Comparison of ENCODE assay signal across 1 cellular context in genomic region chr11:10564692-10565318, GRCh38.
TF ChIP-seq lines count a peak whose summit lies in the region.

No MANE protein-coding gene starts in this region.

TF ChIP-seq in GM23338, 12 proteins besides CTCF, POLR2A, EP300 and RAD21 (continued from another document):
- TF ChIP-seq, protein P1, sequence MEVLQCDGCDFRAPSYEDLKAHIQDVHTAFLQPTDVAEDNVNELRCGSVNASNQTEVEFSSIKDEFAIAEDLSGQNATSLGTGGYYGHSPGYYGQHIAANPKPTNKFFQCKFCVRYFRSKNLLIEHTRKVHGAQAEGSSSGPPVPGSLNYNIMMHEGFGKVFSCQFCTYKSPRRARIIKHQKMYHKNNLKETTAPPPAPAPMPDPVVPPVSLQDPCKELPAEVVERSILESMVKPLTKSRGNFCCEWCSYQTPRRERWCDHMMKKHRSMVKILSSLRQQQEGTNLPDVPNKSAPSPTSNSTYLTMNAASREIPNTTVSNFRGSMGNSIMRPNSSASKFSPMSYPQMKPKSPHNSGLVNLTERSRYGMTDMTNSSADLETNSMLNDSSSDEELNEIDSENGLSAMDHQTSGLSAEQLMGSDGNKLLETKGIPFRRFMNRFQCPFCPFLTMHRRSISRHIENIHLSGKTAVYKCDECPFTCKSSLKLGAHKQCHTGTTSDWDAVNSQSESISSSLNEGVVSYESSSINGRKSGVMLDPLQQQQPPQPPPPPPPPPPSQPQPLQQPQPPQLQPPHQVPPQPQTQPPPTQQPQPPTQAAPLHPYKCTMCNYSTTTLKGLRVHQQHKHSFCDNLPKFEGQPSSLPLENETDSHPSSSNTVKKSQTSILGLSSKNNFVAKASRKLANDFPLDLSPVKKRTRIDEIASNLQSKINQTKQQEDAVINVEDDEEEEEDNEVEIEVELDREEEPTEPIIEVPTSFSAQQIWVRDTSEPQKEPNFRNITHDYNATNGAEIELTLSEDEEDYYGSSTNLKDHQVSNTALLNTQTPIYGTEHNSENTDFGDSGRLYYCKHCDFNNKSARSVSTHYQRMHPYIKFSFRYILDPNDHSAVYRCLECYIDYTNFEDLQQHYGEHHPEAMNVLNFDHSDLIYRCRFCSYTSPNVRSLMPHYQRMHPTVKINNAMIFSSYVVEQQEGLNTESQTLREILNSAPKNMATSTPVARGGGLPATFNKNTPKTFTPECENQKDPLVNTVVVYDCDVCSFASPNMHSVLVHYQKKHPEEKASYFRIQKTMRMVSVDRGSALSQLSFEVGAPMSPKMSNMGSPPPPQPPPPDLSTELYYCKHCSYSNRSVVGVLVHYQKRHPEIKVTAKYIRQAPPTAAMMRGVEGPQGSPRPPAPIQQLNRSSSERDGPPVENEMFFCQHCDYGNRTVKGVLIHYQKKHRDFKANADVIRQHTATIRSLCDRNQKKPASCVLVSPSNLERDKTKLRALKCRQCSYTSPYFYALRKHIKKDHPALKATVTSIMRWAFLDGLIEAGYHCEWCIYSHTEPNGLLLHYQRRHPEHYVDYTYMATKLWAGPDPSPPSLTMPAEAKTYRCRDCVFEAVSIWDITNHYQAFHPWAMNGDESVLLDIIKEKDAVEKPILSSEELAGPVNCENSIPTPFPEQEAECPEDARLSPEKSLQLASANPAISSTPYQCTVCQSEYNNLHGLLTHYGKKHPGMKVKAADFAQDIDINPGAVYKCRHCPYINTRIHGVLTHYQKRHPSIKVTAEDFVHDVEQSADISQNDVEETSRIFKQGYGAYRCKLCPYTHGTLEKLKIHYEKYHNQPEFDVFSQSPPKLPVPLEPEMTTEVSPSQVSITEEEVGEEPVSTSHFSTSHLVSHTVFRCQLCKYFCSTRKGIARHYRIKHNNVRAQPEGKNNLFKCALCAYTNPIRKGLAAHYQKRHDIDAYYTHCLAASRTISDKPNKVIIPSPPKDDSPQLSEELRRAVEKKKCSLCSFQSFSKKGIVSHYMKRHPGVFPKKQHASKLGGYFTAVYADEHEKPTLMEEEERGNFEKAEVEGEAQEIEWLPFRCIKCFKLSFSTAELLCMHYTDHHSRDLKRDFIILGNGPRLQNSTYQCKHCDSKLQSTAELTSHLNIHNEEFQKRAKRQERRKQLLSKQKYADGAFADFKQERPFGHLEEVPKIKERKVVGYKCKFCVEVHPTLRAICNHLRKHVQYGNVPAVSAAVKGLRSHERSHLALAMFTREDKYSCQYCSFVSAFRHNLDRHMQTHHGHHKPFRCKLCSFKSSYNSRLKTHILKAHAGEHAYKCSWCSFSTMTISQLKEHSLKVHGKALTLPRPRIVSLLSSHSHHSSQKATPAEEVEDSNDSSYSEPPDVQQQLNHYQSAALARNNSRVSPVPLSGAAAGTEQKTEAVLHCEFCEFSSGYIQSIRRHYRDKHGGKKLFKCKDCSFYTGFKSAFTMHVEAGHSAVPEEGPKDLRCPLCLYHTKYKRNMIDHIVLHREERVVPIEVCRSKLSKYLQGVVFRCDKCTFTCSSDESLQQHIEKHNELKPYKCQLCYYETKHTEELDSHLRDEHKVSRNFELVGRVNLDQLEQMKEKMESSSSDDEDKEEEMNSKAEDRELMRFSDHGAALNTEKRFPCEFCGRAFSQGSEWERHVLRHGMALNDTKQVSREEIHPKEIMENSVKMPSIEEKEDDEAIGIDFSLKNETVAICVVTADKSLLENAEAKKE (CRISPR knock-in tag; IDR thresholded peaks at IDR 0.05) = no peak
- TF ChIP-seq, protein P2, sequence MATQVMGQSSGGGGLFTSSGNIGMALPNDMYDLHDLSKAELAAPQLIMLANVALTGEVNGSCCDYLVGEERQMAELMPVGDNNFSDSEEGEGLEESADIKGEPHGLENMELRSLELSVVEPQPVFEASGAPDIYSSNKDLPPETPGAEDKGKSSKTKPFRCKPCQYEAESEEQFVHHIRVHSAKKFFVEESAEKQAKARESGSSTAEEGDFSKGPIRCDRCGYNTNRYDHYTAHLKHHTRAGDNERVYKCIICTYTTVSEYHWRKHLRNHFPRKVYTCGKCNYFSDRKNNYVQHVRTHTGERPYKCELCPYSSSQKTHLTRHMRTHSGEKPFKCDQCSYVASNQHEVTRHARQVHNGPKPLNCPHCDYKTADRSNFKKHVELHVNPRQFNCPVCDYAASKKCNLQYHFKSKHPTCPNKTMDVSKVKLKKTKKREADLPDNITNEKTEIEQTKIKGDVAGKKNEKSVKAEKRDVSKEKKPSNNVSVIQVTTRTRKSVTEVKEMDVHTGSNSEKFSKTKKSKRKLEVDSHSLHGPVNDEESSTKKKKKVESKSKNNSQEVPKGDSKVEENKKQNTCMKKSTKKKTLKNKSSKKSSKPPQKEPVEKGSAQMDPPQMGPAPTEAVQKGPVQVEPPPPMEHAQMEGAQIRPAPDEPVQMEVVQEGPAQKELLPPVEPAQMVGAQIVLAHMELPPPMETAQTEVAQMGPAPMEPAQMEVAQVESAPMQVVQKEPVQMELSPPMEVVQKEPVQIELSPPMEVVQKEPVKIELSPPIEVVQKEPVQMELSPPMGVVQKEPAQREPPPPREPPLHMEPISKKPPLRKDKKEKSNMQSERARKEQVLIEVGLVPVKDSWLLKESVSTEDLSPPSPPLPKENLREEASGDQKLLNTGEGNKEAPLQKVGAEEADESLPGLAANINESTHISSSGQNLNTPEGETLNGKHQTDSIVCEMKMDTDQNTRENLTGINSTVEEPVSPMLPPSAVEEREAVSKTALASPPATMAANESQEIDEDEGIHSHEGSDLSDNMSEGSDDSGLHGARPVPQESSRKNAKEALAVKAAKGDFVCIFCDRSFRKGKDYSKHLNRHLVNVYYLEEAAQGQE (IDR thresholded peaks at IDR 0.05; ENCODE audit: unreplicated experiment) = no peak
- TF ChIP-seq NANOG (IDR thresholded peaks at IDR 0.05; ENCODE audit: borderline replicate concordance) (no peak), JUNB (IDR thresholded peaks at IDR 0.05; ENCODE audit: unreplicated experiment) (no peak), ZNF114 (CRISPR knock-in tag; IDR thresholded peaks at IDR 0.05) (no peak), POLR2AphosphoS5 (IDR thresholded peaks at IDR 0.05; ENCODE audit: low read depth) (no peak), EZH2phosphoT487 (IDR thresholded peaks at IDR 0.05; ENCODE audit: unreplicated experiment) (no peak), STAT1 (IDR thresholded peaks at IDR 0.05; ENCODE audit: unreplicated experiment) (no peak), EZH2 (IDR thresholded peaks at IDR 0.05; ENCODE audit: low read depth, unreplicated experiment) (no peak), ZNF331 (CRISPR knock-in tag; IDR thresholded peaks at IDR 0.05; ENCODE audit: low read depth) (no peak)
